In genomic region chr12:12397184-12397583, GRCh38 we compare ENCODE assay signal across 23 cellular contexts. TPM values are rescaled to one million over a fixed set of nuclear protein-coding genes. Genes with fewer than 3 reads are reported as not detected.
A peak's percentile ranks its signal among the peaks of the same experiment; 100 is the strongest.
DNase-seq lines count a peak whose midpoint lies in the region; ATAC-seq, FAIRE-seq and TF ChIP-seq lines count a peak whose summit lies in the region.
"Had no signal": no experiment of that assay in that cellular context is flagged by ENCODE, and none has a peak within 500 bp of the region (broad histone marks: within the 10 kb centered on the region; RNA-seq: fewer than 3 reads in every experiment).

No MANE protein-coding gene starts in this region.

- CTCF ChIA-PET in A549 (lab: Yijun Ruan, JAX), result interaction anchor here (1.0 to 3.5 kb wide), 8 partner anchors 10 to 316 kb away, joined by 3 to 8 read pairs (median 5); no protein-coding TSS in a partner anchor
- CTCF ChIA-PET in Calu3 (lab: Charles Lee), result interaction anchor here (1.5 to 1.7 kb wide), 2 partner anchors 12 to 40 kb away, joined by 4 to 5 read pairs; partner anchors contain the start of gene BORCS5

- ATAC-seq in A549, result no peak
- ATAC-seq in stimulated activated naive B cell treated with anti-CD40 and anti-IgM and Interleukin-4, amounts not matched to agents 10 μg/mL and 1 μg/mL and 100 μg/mL, for 72 hours (replicated peaks), result no peak
- ATAC-seq: stimulated activated effector memory CD8-positive, alpha-beta T cell treated with anti-CD3 and anti-CD28 coated beads, Interleukin-12 subunit alpha, Interleukin-12 subunit beta, amount 100 ng/mL, for 72 hours had no signal

- no peaks in the 10 kb centered on the region for H3K27me3 Mint-ChIP-seq in Calu3 (ENCODE audit: unreplicated experiment)
- no peaks in the 10 kb centered on the region for H3K27me3 Mint-ChIP-seq in stimulated activated naive B cell treated with anti-CD40 and anti-IgM and Interleukin-4, amounts not matched to agents 10 μg/mL and 1 μg/mL and 100 μg/mL, for 72 hours
- H3K27me3 Mint-ChIP-seq: activated naive CD8-positive, alpha-beta T cell treated with anti-CD3 and anti-CD28 coated beads for 36 hours had no signal

- TF ChIP-seq EP300 in A549 (IDR thresholded peaks at IDR 0.05) (no peak), esophagus muscularis mucosa (IDR thresholded peaks at IDR 0.05) (no peak)

- no peak overlapping the region for H3K4me3 Mint-ChIP-seq in Calu3 (ENCODE audit: low read depth, unreplicated experiment)
- H3K4me3 Mint-ChIP-seq in stimulated activated naive B cell treated with anti-CD40 and anti-IgM and Interleukin-4, amounts not matched to agents 10 μg/mL and 1 μg/mL and 100 μg/mL, for 72 hours, result no peak overlapping the region
- H3K4me3 Mint-ChIP-seq: activated naive CD8-positive, alpha-beta T cell treated with anti-CD3 and anti-CD28 coated beads for 36 hours; neural progenitor cell; stimulated activated effector memory CD8-positive, alpha-beta T cell treated with anti-CD3 and anti-CD28 coated beads, Interleukin-12 subunit alpha, Interleukin-12 subunit beta, amount 100 ng/mL, for 72 hours had no signal

- no peak for DNase-seq in A549 (ENCODE audit: low read depth in 1 of 2, low spot score in 1 of 2)
- no peak for DNase-seq in Calu3
- DNase-seq in esophagus muscularis mucosa (ENCODE audit: extremely low spot score), result no peak
- no peak for DNase-seq in stimulated activated naive B cell treated with anti-CD40 and anti-IgM and Interleukin-4, amounts not matched to agents 10 μg/mL and 1 μg/mL and 100 μg/mL, for 72 hours
- DNase-seq in amygdala (lab: John Stamatoyannopoulos, UW), result no peak
- DNase-seq in SKM-1 (lab: John Stamatoyannopoulos, UW; ENCODE audit: unreplicated experiment), result no peak
- DNase-seq in NCI-H1105 (lab: John Stamatoyannopoulos, UW), result no peak
- no peak for DNase-seq in NCI-H2029 (lab: John Stamatoyannopoulos, UW)
- DNase-seq: activated CD4-positive, alpha-beta T cell treated with anti-CD3 and anti-CD28 coated beads, Interleukin-2, amount 50 U/mL, for 4 hours; activated naive CD8-positive, alpha-beta T cell treated with anti-CD3 and anti-CD28 coated beads for 36 hours; activated T-cell treated with anti-CD3 and anti-CD28 coated beads, Interleukin-2, amount 50 U/mL, for 48 hours; AML-193; EL; glutamatergic neuron; MG63; NCI-H187 treated with DMSO at 0.1 percent for 48 hours; NCI-H446 treated with DMSO at 0.1 percent for 48 hours; NK-92 treated with Interleukin-12 subunit alpha and Interleukin-12 subunit beta, amount 100 ng/mL, for 24 hours; RPMI8226; stimulated activated CD4-positive, alpha-beta T cell treated with anti-CD3 and anti-CD28 coated beads, Interleukin-15, amount 100 ng/mL, for 24 hours had no signal

- H3K36me3 ChIP-seq in esophagus muscularis mucosa, result no peaks in the 10 kb centered on the region
- H3K36me3 ChIP-seq: cardiac muscle cell, MG63, neural progenitor cell had no signal

- H3K27ac ChIP-seq in A549 (peak overlapping the region; percentile 77 to 82), esophagus muscularis mucosa (replicated peaks in 1 of 4) (peak overlapping the region; percentile 42 to 66 (median 49))
- H3K27ac ChIP-seq: cardiac muscle cell, neural progenitor cell had no signal

- peak overlapping the region; percentile 63 for H3K4me2 ChIP-seq in A549
- H3K4me2 ChIP-seq: neural progenitor cell had no signal

- peaks cover 14% of the 10 kb centered on the region for H3K36me3 Mint-ChIP-seq in Calu3 (ENCODE audit: insufficient read depth, unreplicated experiment)
- peaks cover 24 to 38% of the 10 kb centered on the region in 2 donors for H3K36me3 Mint-ChIP-seq in stimulated activated naive B cell treated with anti-CD40 and anti-IgM and Interleukin-4, amounts not matched to agents 10 μg/mL and 1 μg/mL and 100 μg/mL, for 72 hours

- no peak for TF ChIP-seq RAD21 in A549 (conservative IDR thresholded peaks at IDR 0.05 in 1 of 2, IDR thresholded peaks at IDR 0.05 in 1 of 2)

- H3K9me3 ChIP-seq in A549 (no peaks in the 10 kb centered on the region), esophagus muscularis mucosa (no peaks in the 10 kb centered on the region)
- H3K9me3 ChIP-seq: MG63 had no signal

- no peaks in the 10 kb centered on the region for H3K9me3 Mint-ChIP-seq in Calu3 (ENCODE audit: low read depth, unreplicated experiment)
- peaks cover 0 to 4% of the 10 kb centered on the region in 2 donors for H3K9me3 Mint-ChIP-seq in stimulated activated naive B cell treated with anti-CD40 and anti-IgM and Interleukin-4, amounts not matched to agents 10 μg/mL and 1 μg/mL and 100 μg/mL, for 72 hours
- H3K9me3 Mint-ChIP-seq: stimulated activated effector memory CD8-positive, alpha-beta T cell treated with anti-CD3 and anti-CD28 coated beads, Interleukin-12 subunit alpha, Interleukin-12 subunit beta, amount 100 ng/mL, for 72 hours had no signal

- FAIRE-seq in A549 (lab: Jason Lieb, UNC), result no peak

- H3K4me1 Mint-ChIP-seq in Calu3 (ENCODE audit: low read depth, unreplicated experiment), result peaks cover 44% of the 10 kb centered on the region
- peaks cover 2 to 7% of the 10 kb centered on the region in 2 donors for H3K4me1 Mint-ChIP-seq in stimulated activated naive B cell treated with anti-CD40 and anti-IgM and Interleukin-4, amounts not matched to agents 10 μg/mL and 1 μg/mL and 100 μg/mL, for 72 hours

- no peak for TF ChIP-seq CTCF in A549 (IDR thresholded peaks at IDR 0.05)
- no peak for TF ChIP-seq CTCF in Calu3 (IDR thresholded peaks at IDR 0.05; ENCODE audit: unreplicated experiment)
- no peak for TF ChIP-seq CTCF in esophagus muscularis mucosa (IDR thresholded peaks at IDR 0.05)

- H3K4me1 ChIP-seq in A549 (peaks cover 43% of the 10 kb centered on the region), esophagus muscularis mucosa (peaks cover 0 to 32% (median 23%) of the 10 kb centered on the region in 4 donors)

- TF ChIP-seq POLR2A in A549 (IDR thresholded peaks at IDR 0.05; ENCODE audit: low read length), result no peak
- TF ChIP-seq POLR2A in esophagus muscularis mucosa (IDR thresholded peaks at IDR 0.05; ENCODE audit: low read depth), result no peak

- intact Hi-C loops in Calu3 (cut with micrococcal nuclease; ENCODE audit: unreplicated experiment) (loop anchor here (5.0 kb wide), 2 partner anchors 50 to 165 kb away; partner anchors contain the start of gene DUSP16), esophagus muscularis mucosa (cut with DNase I) (no loop called here)

- peak overlapping the region; percentile 44 for H3K27ac Mint-ChIP-seq in Calu3 (ENCODE audit: unreplicated experiment)
- peak overlapping the region; percentile 31 for H3K27ac Mint-ChIP-seq in stimulated activated naive B cell treated with anti-CD40 and anti-IgM and Interleukin-4, amounts not matched to agents 10 μg/mL and 1 μg/mL and 100 μg/mL, for 72 hours
- H3K27ac Mint-ChIP-seq: activated naive CD8-positive, alpha-beta T cell treated with anti-CD3 and anti-CD28 coated beads for 36 hours; neural progenitor cell had no signal

- no peaks in the 10 kb centered on the region for H3K27me3 ChIP-seq in esophagus muscularis mucosa
- H3K27me3 ChIP-seq: cardiac muscle cell, MG63, neural progenitor cell had no signal

- POLR2A ChIA-PET in A549 (lab: Yijun Ruan, JAX), result no interaction called here

- BruUV-seq in Calu3 (replicated peaks; lab: Mats Ljungman, UMichigan), result no TSS peak

- H3K4me3 ChIP-seq in A549 (no peak overlapping the region; the same call in 2 of the 3 replicates), esophagus muscularis mucosa (no peak overlapping the region)
- H3K4me3 ChIP-seq: cardiac muscle cell, MG63, neural progenitor cell had no signal

- 90% methylated on average over 5 of the region's 5 CpGs for WGBS in A549 (ENCODE audit: missing lambda C conversion rate)
- 85% methylated on average over 5 of the region's 5 CpGs for WGBS in esophagus muscularis mucosa

TF ChIP-seq in A549, 52 proteins besides CTCF, POLR2A, EP300 and RAD21 (continues in another document):
- TF ChIP-seq CBX8 (IDR thresholded peaks at IDR 0.05) (no peak), FOXS1 (CRISPR knock-in tag; IDR thresholded peaks at IDR 0.05) (no peak), GATA3 (IDR thresholded peaks at IDR 0.05; ENCODE audit: borderline replicate concordance) (no peak), JUN (IDR thresholded peaks at IDR 0.05) (no peak), SREBF2 (IDR thresholded peaks at IDR 0.05) (no peak), ATOH8 (CRISPR knock-in tag; IDR thresholded peaks at IDR 0.05; ENCODE audit: low read depth) (no peak), MAFK (IDR thresholded peaks at IDR 0.05; ENCODE audit: partially characterized antibody) (no peak), MAZ (IDR thresholded peaks at IDR 0.05; ENCODE audit: borderline replicate concordance, low read depth, low read length) (no peak), RCOR1 (IDR thresholded peaks at IDR 0.05; ENCODE audit: low read depth, low read length) (no peak), PHF8 (IDR thresholded peaks at IDR 0.05; ENCODE audit: borderline replicate concordance, low read depth) (no peak), EHMT2 (IDR thresholded peaks at IDR 0.05; ENCODE audit: low read depth) (no peak), HOXB13 (CRISPR knock-in tag; IDR thresholded peaks at IDR 0.05; ENCODE audit: low read depth) (no peak), SMC3 (IDR thresholded peaks at IDR 0.05) (no peak), BHLHE40 (IDR thresholded peaks at IDR 0.05; ENCODE audit: low read depth, low read length) (no peak), ZC3H11A (IDR thresholded peaks at IDR 0.05) (no peak), HDAC2 (IDR thresholded peaks at IDR 0.05) (no peak)

RNA-seq across cellular contexts. Expression of gene BORCS5, which starts 40.3 kb away (rescaled TPM):
- 10.2 and 13.7 TPM in 2 replicates for polyA plus RNA-seq in A549 (2011; rRNA removed)
- polyA plus RNA-seq in A549 (2012; cell fraction: cytosol; rRNA removed), result 15.0 and 17.7 TPM in 2 replicates
- 22.1 and 29.4 TPM in 2 replicates for polyA plus RNA-seq in A549 (2012; cell fraction: nucleus; rRNA removed)
- polyA plus RNA-seq in A549 (2017; fragmentation: RNase III; extraction: RNeasy Plus Mini Kit Qiagen cat#74134 plus additional on column Dnase treatment), result 5.1 to 7.3 TPM (median 6.2 TPM) in 3 replicates
- polyA minus RNA-seq in A549 (2011; rRNA and poly(A)+ RNA removed), result 22.4 and 30.7 TPM in 2 replicates
- total RNA-seq in Calu3 (2022), result 9.3 and 11.5 TPM in 2 replicates
- total RNA-seq in esophagus muscularis mucosa, result 10 to 100 TPM; 16.5 to 25.0 (median 19.0) TPM

RNA-seq across cellular contexts. Expression of gene MANSC1, which starts 47.1 kb away (rescaled TPM):
- 3.9 and 9.7 TPM in 2 replicates for polyA plus RNA-seq in A549 (2011; rRNA removed)
- 0.86 and 1.1 TPM in 2 replicates for polyA plus RNA-seq in A549 (2012; cell fraction: cytosol; rRNA removed)
- polyA plus RNA-seq in A549 (2012; cell fraction: nucleus; rRNA removed), result 0.47 and 0.86 TPM in 2 replicates
- 3.7 to 4.4 TPM (median 3.8 TPM) in 3 replicates for polyA plus RNA-seq in A549 (2017; fragmentation: RNase III; extraction: RNeasy Plus Mini Kit Qiagen cat#74134 plus additional on column Dnase treatment)
- polyA minus RNA-seq in A549 (2011; rRNA and poly(A)+ RNA removed), result 3.5 and 4.5 TPM in 2 replicates
- 71.8 and 74.5 TPM in 2 replicates for total RNA-seq in Calu3 (2022)
- 10 to 100 TPM; 15.9 to 22.9 (median 19.9) TPM for total RNA-seq in esophagus muscularis mucosa
